In the genomic region with DNA sequence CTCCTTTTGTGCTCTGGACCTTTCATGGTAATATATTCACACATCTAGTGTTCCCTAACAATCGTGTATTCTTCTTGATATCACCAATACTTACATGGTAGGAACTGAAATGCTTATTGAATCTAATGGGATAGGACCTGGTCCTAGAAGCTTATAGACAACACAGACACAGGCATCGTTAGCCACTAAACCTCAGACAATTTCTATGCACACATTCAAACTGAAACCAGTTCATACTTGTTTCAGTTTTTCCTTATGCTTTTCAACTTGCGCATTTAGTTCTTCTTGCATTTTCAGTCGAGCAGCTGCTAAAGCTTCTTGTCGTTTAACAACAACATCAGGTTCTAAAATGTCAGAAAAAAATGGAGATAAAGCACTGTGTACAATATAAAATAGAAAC, we compare ENCODE assay signal across 11 cellular contexts. TPM values are rescaled to one million over a fixed set of nuclear protein-coding genes. Genes with fewer than 3 reads are reported as not detected.
DNase-seq lines count a peak whose midpoint lies in the region; ATAC-seq and TF ChIP-seq lines count a peak whose summit lies in the region.
"Had no signal": no experiment of that assay in that cellular context is flagged by ENCODE, and none has a peak within 500 bp of the region (broad histone marks: within the 10 kb centered on the region; RNA-seq: fewer than 3 reads in every experiment).

No MANE protein-coding gene starts in this region.

- peaks cover 22% of the 10 kb centered on the region for H3K36me3 Mint-ChIP-seq in activated naive CD8-positive, alpha-beta T cell treated with anti-CD3 and anti-CD28 coated beads, Interleukin-2, amount 10 ng/mL, durations not matched to agents 7 days and 5 days

- H3K9me3 ChIP-seq in mammary epithelial cell (replicated peaks; ENCODE audit: insufficient read depth, low read length): no peaks in the 10 kb centered on the region

- H3K4me3 ChIP-seq in GM12864 (ENCODE audit: low read depth, low read length) (no peak overlapping the region; the same call in 1 of the 2 replicates), mammary epithelial cell (replicated peaks in 1 of 3; ENCODE audit: insufficient read depth in 1 of 3, low read depth in 2 of 3, low read length in 3 of 3) (no peak overlapping the region)

- H3K4me2 ChIP-seq in mammary epithelial cell (ENCODE audit: insufficient read depth, low read depth, low read length): no peak overlapping the region

- in situ Hi-C loops in mammary epithelial cell (cut with MboI; ENCODE audit: low sequenced_read_pairs in 2 of 2): no loop called here

- H3K79me2 ChIP-seq in mammary epithelial cell (ENCODE audit: insufficient read depth, low read length): peaks cover 42% of the 10 kb centered on the region

- no peaks in the 10 kb centered on the region for H3K4me1 ChIP-seq in mammary epithelial cell (ENCODE audit: insufficient read depth, low read length)

- TF ChIP-seq CTCF in GM12864 (IDR thresholded peaks at IDR 0.05; ENCODE audit: low read depth, low read length, missing control alignments) (no peak), mammary epithelial cell (conservative IDR thresholded peaks at IDR 0.05 in 1 of 2, IDR thresholded peaks at IDR 0.05 in 1 of 2; ENCODE audit: extremely low read depth in 1 of 2, insufficient read depth in 1 of 2, low read depth in 1 of 2, low read length in 2 of 2) (no peak)

- no peak overlapping the region for H3K27ac ChIP-seq in mammary epithelial cell (ENCODE audit: insufficient read depth, low read depth, low read length)

- CTCF ChIA-PET in mammary epithelial cell (lab: Charles Lee; ENCODE audit: low non-redundant PET): no interaction called here

- H3K4me3 Mint-ChIP-seq in activated naive CD8-positive, alpha-beta T cell treated with anti-CD3 and anti-CD28 coated beads, Interleukin-2, amount 10 ng/mL, durations not matched to agents 7 days and 5 days: no peak overlapping the region

- H3K36me3 ChIP-seq in mammary epithelial cell (ENCODE audit: insufficient read depth, low read length): peaks cover 46% of the 10 kb centered on the region

- POLR2A ChIA-PET in activated naive CD8-positive, alpha-beta T cell treated with anti-CD3 and anti-CD28 coated beads, Interleukin-2, amount 10 ng/mL, durations not matched to agents 7 days and 5 days (lab: Charles Lee): interaction anchor here (0.6 to 1.7 kb wide), 2 partner anchors 16 to 20 kb away, joined by 3 to 5 read pairs; a partner anchor contains a TSS

- no peak overlapping the region for H2AFZ ChIP-seq in mammary epithelial cell (ENCODE audit: low read depth, low read length)

- no peaks in the 10 kb centered on the region for H3K27me3 Mint-ChIP-seq in activated naive CD8-positive, alpha-beta T cell treated with anti-CD3 and anti-CD28 coated beads, Interleukin-2, amount 10 ng/mL, durations not matched to agents 7 days and 5 days

- H4K20me1 ChIP-seq in mammary epithelial cell (ENCODE audit: insufficient read depth, low read length): no peaks in the 10 kb centered on the region

- dilution Hi-C loops in mammary epithelial cell (cut with HindIII; ENCODE audit: low sequenced_read_pairs): no loop called here

- H3K27me3 ChIP-seq in mammary epithelial cell (ENCODE audit: insufficient read depth, low read length): no peaks in the 10 kb centered on the region

- H3K9me3 Mint-ChIP-seq in activated naive CD8-positive, alpha-beta T cell treated with anti-CD3 and anti-CD28 coated beads, Interleukin-2, amount 10 ng/mL, durations not matched to agents 7 days and 5 days: no peaks in the 10 kb centered on the region

- ATAC-seq in GM19043 (IDR thresholded peaks at IDR 0.05; ENCODE audit: low read depth, unreplicated experiment): peak; percentile 34
- peak; percentile 33 for ATAC-seq in HG03045 (IDR thresholded peaks at IDR 0.05; ENCODE audit: unreplicated experiment)
- ATAC-seq in activated naive CD8-positive, alpha-beta T cell treated with anti-CD3 and anti-CD28 coated beads, Interleukin-2, amount 10 ng/mL, durations not matched to agents 7 days and 5 days (ENCODE audit: low read depth): no peak
- no peak for ATAC-seq in GM19397 (IDR thresholded peaks at IDR 0.05; ENCODE audit: unreplicated experiment)

- no peak overlapping the region for H3K9ac ChIP-seq in mammary epithelial cell (ENCODE audit: insufficient read depth, low read length)

- WGBS in mammary epithelial cell (ENCODE audit: low coverage, missing lambda C conversion rate): 87% methylated on average over 5 of the region's 5 CpGs

- DNase-seq in GM12864 (ENCODE audit: low read depth) (peak; percentile 48), mammary epithelial cell (no peak), DMS79 (lab: John Stamatoyannopoulos, UW) (no peak)
- no peak for DNase-seq in activated naive CD8-positive, alpha-beta T cell treated with anti-CD3 and anti-CD28 coated beads, Interleukin-2, amount 10 ng/mL, durations not matched to agents 7 days and 5 days
- no peak for DNase-seq in effector CD8-positive, alpha-beta T cell (lab: John Stamatoyannopoulos, UW)
- DNase-seq: NCI-H2029 treated with DMSO at 0.1 percent for 48 hours, occipital lobe, T-helper 9 cell had no signal

- intact Hi-C loops in mammary epithelial cell (cut with micrococcal nuclease): no loop called here

- no TSS peak for BruUV-seq in mammary epithelial cell (replicated peaks; lab: Mats Ljungman, UMichigan)

- H3K4me1 Mint-ChIP-seq in activated naive CD8-positive, alpha-beta T cell treated with anti-CD3 and anti-CD28 coated beads, Interleukin-2, amount 10 ng/mL, durations not matched to agents 7 days and 5 days: peaks cover 20% of the 10 kb centered on the region

- peak overlapping the region; percentile 10 for H3K27ac Mint-ChIP-seq in activated naive CD8-positive, alpha-beta T cell treated with anti-CD3 and anti-CD28 coated beads, Interleukin-2, amount 10 ng/mL, durations not matched to agents 7 days and 5 days

RNA-seq across cellular contexts. Expression of a gene that starts 2.3 kb away (rescaled TPM):
- total RNA-seq in activated naive CD8-positive, alpha-beta T cell treated with anti-CD3 and anti-CD28 coated beads, Interleukin-2, amount 10 ng/mL, durations not matched to agents 7 days and 5 days: 10 to 100 TPM; 27.2 to 28.2 TPM
- total RNA-seq in mammary epithelial cell: 10 to 100 TPM; 51.7 to 81.2 TPM
- 68.4 TPM for polyA plus RNA-seq in mammary epithelial cell
- 23.9 TPM for polyA minus RNA-seq in mammary epithelial cell

RNA-seq across cellular contexts. Expression of a gene that starts 20.0 kb away (rescaled TPM):
- total RNA-seq in activated naive CD8-positive, alpha-beta T cell treated with anti-CD3 and anti-CD28 coated beads, Interleukin-2, amount 10 ng/mL, durations not matched to agents 7 days and 5 days: 100 to 1,000 TPM; 121 TPM
- 10 to 100 TPM; 17.2 to 85.7 TPM for total RNA-seq in mammary epithelial cell
- polyA plus RNA-seq in mammary epithelial cell: 75.0 TPM
- 32.0 TPM for polyA minus RNA-seq in mammary epithelial cell

RNA-seq across cellular contexts. Expression of a gene that starts 23.2 kb away (rescaled TPM):
- 10 to 100 TPM; 37.0 to 37.8 TPM for total RNA-seq in activated naive CD8-positive, alpha-beta T cell treated with anti-CD3 and anti-CD28 coated beads, Interleukin-2, amount 10 ng/mL, durations not matched to agents 7 days and 5 days
- total RNA-seq in mammary epithelial cell: 10 to 100 TPM; 37.9 to 40.2 TPM
- polyA plus RNA-seq in mammary epithelial cell: 30.2 TPM
- 83.7 TPM for polyA minus RNA-seq in mammary epithelial cell

Comparison
In these comparisons a context has a peak if more than half of its experiments do, and no peak if none do; other contexts are left out.
1. ATAC-seq: peak in GM19043 (single experiment) and HG03045 (single experiment); none in activated naive CD8-positive, alpha-beta T cell treated with anti-CD3 and anti-CD28 coated beads, Interleukin-2, amount 10 ng/mL, durations not matched to agents 7 days and 5 days (single experiment) and GM19397 (single experiment).